1 cellular context compared by ENCODE assay signal in genomic region chr18:26543368-26543767, GRCh38.
TF ChIP-seq lines count a peak whose summit lies in the region.

No MANE protein-coding gene starts in this region.

TF ChIP-seq in HepG2, 621 proteins besides CTCF, POLR2A, EP300 and RAD21 (continued from another document):
- TF ChIP-seq HNF1A (IDR thresholded peaks at IDR 0.05; ENCODE audit: low read depth) (peak; percentile 51; the same call in 1 of the 2 replicates), HNF1A (CRISPR knock-in tag; IDR thresholded peaks at IDR 0.05; ENCODE audit: borderline replicate concordance) (0 out of 2 replicates have a peak, but pooled peaks have one; percentile 44), NR2F6 (IDR thresholded peaks at IDR 0.05) (no peak), NR2F6 (CRISPR knock-in tag; IDR thresholded peaks at IDR 0.05) (no peak)
- TF ChIP-seq, protein P1, sequence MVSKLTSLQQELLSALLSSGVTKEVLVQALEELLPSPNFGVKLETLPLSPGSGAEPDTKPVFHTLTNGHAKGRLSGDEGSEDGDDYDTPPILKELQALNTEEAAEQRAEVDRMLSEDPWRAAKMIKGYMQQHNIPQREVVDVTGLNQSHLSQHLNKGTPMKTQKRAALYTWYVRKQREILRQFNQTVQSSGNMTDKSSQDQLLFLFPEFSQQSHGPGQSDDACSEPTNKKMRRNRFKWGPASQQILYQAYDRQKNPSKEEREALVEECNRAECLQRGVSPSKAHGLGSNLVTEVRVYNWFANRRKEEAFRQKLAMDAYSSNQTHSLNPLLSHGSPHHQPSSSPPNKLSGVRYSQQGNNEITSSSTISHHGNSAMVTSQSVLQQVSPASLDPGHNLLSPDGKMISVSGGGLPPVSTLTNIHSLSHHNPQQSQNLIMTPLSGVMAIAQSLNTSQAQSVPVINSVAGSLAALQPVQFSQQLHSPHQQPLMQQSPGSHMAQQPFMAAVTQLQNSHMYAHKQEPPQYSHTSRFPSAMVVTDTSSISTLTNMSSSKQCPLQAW (CRISPR knock-in tag; IDR thresholded peaks at IDR 0.05): peak; percentile 30; the same call in 1 of the 2 replicates
